13 cellular contexts compared by ENCODE assay signal in genomic region chr3:37197810-37198371, GRCh38. TPM values are rescaled to one million over a fixed set of nuclear protein-coding genes. Genes with fewer than 3 reads are reported as not detected.
DNase-seq lines count a peak whose midpoint lies in the region; ATAC-seq and TF ChIP-seq lines count a peak whose summit lies in the region.
"Had no signal": no experiment of that assay in that cellular context is flagged by ENCODE, and none has a peak within 500 bp of the region (broad histone marks: within the 10 kb centered on the region; RNA-seq: fewer than 3 reads in every experiment).

No MANE protein-coding gene starts in this region.

- DNase-seq in GM23248 (peak; percentile 76), T1000 (lab: John Stamatoyannopoulos, UW) (peak; percentile 64), foreskin fibroblast (peak; percentile 88 to 93), skeletal muscle cell (ENCODE audit: low read depth) (peak; percentile 36)
- DNase-seq in stimulated activated naive CD4-positive, alpha-beta T cell (lab: John Stamatoyannopoulos, UW), result no peak
- DNase-seq: activated T-cell treated with anti-CD3 and anti-CD28 coated beads, Interleukin-2, amount 50 U/mL, for 24 hours; NCI-H345 had no signal

- H3K4me3 ChIP-seq in GM23248 (no peak overlapping the region), foreskin fibroblast (ENCODE audit: low read depth in 1 of 2, low read length in 2 of 2) (no peak overlapping the region), skeletal muscle cell (ENCODE audit: low read depth, low read length) (no peak overlapping the region)
- H3K4me3 ChIP-seq: ascending aorta, lung had no signal

- no peaks in the 10 kb centered on the region for H3K79me2 ChIP-seq in GM23248 (ENCODE audit: insufficient read depth)

- H4K20me1 ChIP-seq in GM23248 (ENCODE audit: insufficient read depth), result no peaks in the 10 kb centered on the region

- ATAC-seq in HG02798 (IDR thresholded peaks at IDR 0.05; ENCODE audit: poor library complexity, unreplicated experiment) (no peak), GM21360 (IDR thresholded peaks at IDR 0.05; ENCODE audit: unreplicated experiment) (no peak)
- no peak for ATAC-seq in activated CD4-positive, CD25-positive, alpha-beta regulatory T cell treated with anti-CD3 and anti-CD28 coated beads, Interleukin-2, amount 50 U/mL, for 24 hours

- H3K27ac ChIP-seq in GM23248, result peak overlapping the region; percentile 83
- H3K27ac ChIP-seq: ascending aorta, VCaP had no signal

- no peak for TF ChIP-seq CTCF in foreskin fibroblast (IDR thresholded peaks at IDR 0.05; ENCODE audit: low read depth, low read length)

- H3K36me3 ChIP-seq in GM23248 (ENCODE audit: low read depth), result no peaks in the 10 kb centered on the region
- H3K36me3 ChIP-seq: ascending aorta had no signal

- no peaks in the 10 kb centered on the region for H3K27me3 ChIP-seq in GM23248 (replicated peaks; ENCODE audit: insufficient read depth)
- H3K27me3 ChIP-seq: ascending aorta had no signal

- 0 to 4% methylated on average over 2 of the region's 2 CpGs for WGBS in GM23248 (ENCODE audit: low coverage in 1 of 2, low lambda C conversion rate in 2 of 2, missing lambda C conversion rate in 2 of 2), 2 experiments

- H3K9me3 ChIP-seq in GM23248 (ENCODE audit: low read depth), result no peaks in the 10 kb centered on the region
- H3K9me3 ChIP-seq: ascending aorta had no signal

- peak overlapping the region; percentile 45 for H3K4me2 ChIP-seq in GM23248 (ENCODE audit: unreplicated experiment)

- H3K9me2 ChIP-seq in GM23248 (ENCODE audit: insufficient read depth), result no peaks in the 10 kb centered on the region

- in situ Hi-C loops in GM23248 (cut with MboI), result no loop called here

- peak overlapping the region; percentile 29; the same call in 1 of the 2 replicates for H2AFZ ChIP-seq in GM23248

- peaks cover 34% of the 10 kb centered on the region for H3K4me1 ChIP-seq in GM23248 (ENCODE audit: insufficient read depth)

- peak overlapping the region; percentile 51 for H3K9ac ChIP-seq in GM23248

- H3F3A ChIP-seq in GM23248 (ENCODE audit: insufficient read depth), result peaks cover 28% of the 10 kb centered on the region

RNA-seq across cellular contexts. Expression of gene LRRFIP2, which starts 23.5 kb away (rescaled TPM):
- 77.7 and 83.8 TPM in 2 replicates for total RNA-seq in GM23248 (2014; rRNA removed; shearing (Covaris generic))
- polyA plus RNA-seq in GM23248 (2016; fragmentation: Nextera tagmentation; extraction: Ambion mirVana), result 73.1 and 77.6 TPM in 2 replicates

RNA-seq across cellular contexts. Expression of gene GOLGA4, which starts 45.2 kb away (rescaled TPM):
- 34.5 and 41.6 TPM in 2 replicates for total RNA-seq in GM23248 (2014; rRNA removed; shearing (Covaris generic))
- polyA plus RNA-seq in GM23248 (2016; fragmentation: Nextera tagmentation; extraction: Ambion mirVana), result 52.1 and 60.0 TPM in 2 replicates

Comparison
In these comparisons a context has a peak if more than half of its experiments do, and no peak if none do; other contexts are left out.
1. DNase-seq: peak in GM23248 (single experiment), T1000 (single experiment), foreskin fibroblast (2 of 2) and skeletal muscle cell (single experiment); none in stimulated activated naive CD4-positive, alpha-beta T cell (0 of 6).